Comparison of ENCODE assay signal across 1 cellular context in the genomic region with DNA sequence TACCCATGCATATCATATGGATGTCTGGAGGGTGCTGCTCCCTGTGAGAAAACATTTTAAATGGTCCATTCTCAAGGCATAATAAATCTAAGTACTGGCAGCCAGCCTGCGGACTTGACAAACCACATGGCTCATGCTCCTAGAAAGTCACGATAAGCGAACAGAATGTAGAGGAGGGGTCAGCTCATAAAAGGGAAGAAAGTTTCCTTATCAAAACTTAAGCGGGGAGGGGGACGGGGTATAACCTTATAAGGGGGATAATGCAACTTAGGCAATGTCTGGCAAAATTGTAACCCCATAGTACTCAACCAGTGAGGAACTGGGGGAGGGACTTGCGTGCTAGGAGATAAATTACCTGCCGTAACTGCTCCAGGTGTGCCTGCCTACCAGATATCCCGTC.
A peak's percentile ranks its signal among the peaks of the same experiment; 100 is the strongest.
TF ChIP-seq lines count a peak whose summit lies in the region.

No MANE protein-coding gene starts in this region.

TF ChIP-seq in K562, 482 proteins besides CTCF, POLR2A, EP300 and RAD21 (continued from another document and continues in another):
- TF ChIP-seq, protein P1, sequence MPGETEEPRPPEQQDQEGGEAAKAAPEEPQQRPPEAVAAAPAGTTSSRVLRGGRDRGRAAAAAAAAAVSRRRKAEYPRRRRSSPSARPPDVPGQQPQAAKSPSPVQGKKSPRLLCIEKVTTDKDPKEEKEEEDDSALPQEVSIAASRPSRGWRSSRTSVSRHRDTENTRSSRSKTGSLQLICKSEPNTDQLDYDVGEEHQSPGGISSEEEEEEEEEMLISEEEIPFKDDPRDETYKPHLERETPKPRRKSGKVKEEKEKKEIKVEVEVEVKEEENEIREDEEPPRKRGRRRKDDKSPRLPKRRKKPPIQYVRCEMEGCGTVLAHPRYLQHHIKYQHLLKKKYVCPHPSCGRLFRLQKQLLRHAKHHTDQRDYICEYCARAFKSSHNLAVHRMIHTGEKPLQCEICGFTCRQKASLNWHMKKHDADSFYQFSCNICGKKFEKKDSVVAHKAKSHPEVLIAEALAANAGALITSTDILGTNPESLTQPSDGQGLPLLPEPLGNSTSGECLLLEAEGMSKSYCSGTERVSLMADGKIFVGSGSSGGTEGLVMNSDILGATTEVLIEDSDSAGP (CRISPR knock-in tag; IDR thresholded peaks at IDR 0.05), result no peak
- TF ChIP-seq NRF1 (conservative IDR thresholded peaks at IDR 0.05 in 1 of 2, IDR thresholded peaks at IDR 0.05 in 1 of 2) (no peak), SMAD2 (IDR thresholded peaks at IDR 0.05; ENCODE audit: low read depth, low read length) (no peak), CXXC5 (CRISPR knock-in tag; IDR thresholded peaks at IDR 0.05) (peak; percentile 23), ZNF507 (tag; conservative IDR thresholded peaks at IDR 0.05) (no peak), ZNF124 (CRISPR knock-in tag; IDR thresholded peaks at IDR 0.05) (no peak), ZNF232 (CRISPR knock-in tag; IDR thresholded peaks at IDR 0.05) (no peak), CBFB (CRISPR knock-in tag; IDR thresholded peaks at IDR 0.05) (no peak), TAF15 (IDR thresholded peaks at IDR 0.05; ENCODE audit: low read depth, low read length) (no peak), MBD2 (IDR thresholded peaks at IDR 0.05; ENCODE audit: borderline replicate concordance, low read depth) (no peak), ZNF436 (CRISPR knock-in tag; IDR thresholded peaks at IDR 0.05) (no peak), ZNF134 (CRISPR knock-in tag; conservative IDR thresholded peaks at IDR 0.05) (0 out of 2 replicates have a peak, but pooled peaks have one; percentile 31), BCL6 (CRISPR knock-in tag; IDR thresholded peaks at IDR 0.05) (0 out of 2 replicates have a peak, but pooled peaks have one; percentile 46), TFAM (CRISPR knock-in tag; conservative IDR thresholded peaks at IDR 0.05) (no peak), ATF1 (CRISPR knock-in tag; IDR thresholded peaks at IDR 0.05) (no peak), ATF1 (tag; IDR thresholded peaks at IDR 0.05) (no peak), ZBTB1 (CRISPR knock-in tag; IDR thresholded peaks at IDR 0.05; ENCODE audit: borderline replicate concordance, low read depth) (no peak), FOSL1 (tag; conservative IDR thresholded peaks at IDR 0.05) (no peak), TARDBP (IDR thresholded peaks at IDR 0.05) (no peak), KDM5B (IDR thresholded peaks at IDR 0.05; ENCODE audit: insufficient replicate concordance, low read depth, low read length) (no peak), SP1 (CRISPR knock-in tag; IDR thresholded peaks at IDR 0.05) (no peak), HMG20A (CRISPR knock-in tag; conservative IDR thresholded peaks at IDR 0.05) (no peak), JUN (IDR thresholded peaks at IDR 0.05; ENCODE audit: borderline replicate concordance, low read depth, low read length) (no peak), JUN (CRISPR knock-in tag; IDR thresholded peaks at IDR 0.05; ENCODE audit: borderline replicate concordance) (no peak), FOXK2 (conservative IDR thresholded peaks at IDR 0.05 in 1 of 2, IDR thresholded peaks at IDR 0.05 in 1 of 2; ENCODE audit: low read depth in 2 of 2) (no peak), EZH2 (IDR thresholded peaks at IDR 0.05; ENCODE audit: borderline replicate concordance, low read depth, low read length) (no peak), SIN3A (IDR thresholded peaks at IDR 0.05; ENCODE audit: borderline replicate concordance in 2 of 2, control insufficient read depth in 1 of 2, low read depth in 2 of 2, low read length in 2 of 2) (no peak)
- TF ChIP-seq, protein P2, sequence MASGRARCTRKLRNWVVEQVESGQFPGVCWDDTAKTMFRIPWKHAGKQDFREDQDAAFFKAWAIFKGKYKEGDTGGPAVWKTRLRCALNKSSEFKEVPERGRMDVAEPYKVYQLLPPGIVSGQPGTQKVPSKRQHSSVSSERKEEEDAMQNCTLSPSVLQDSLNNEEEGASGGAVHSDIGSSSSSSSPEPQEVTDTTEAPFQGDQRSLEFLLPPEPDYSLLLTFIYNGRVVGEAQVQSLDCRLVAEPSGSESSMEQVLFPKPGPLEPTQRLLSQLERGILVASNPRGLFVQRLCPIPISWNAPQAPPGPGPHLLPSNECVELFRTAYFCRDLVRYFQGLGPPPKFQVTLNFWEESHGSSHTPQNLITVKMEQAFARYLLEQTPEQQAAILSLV (tag; IDR thresholded peaks at IDR 0.05), result no peak
- TF ChIP-seq, protein P3, sequence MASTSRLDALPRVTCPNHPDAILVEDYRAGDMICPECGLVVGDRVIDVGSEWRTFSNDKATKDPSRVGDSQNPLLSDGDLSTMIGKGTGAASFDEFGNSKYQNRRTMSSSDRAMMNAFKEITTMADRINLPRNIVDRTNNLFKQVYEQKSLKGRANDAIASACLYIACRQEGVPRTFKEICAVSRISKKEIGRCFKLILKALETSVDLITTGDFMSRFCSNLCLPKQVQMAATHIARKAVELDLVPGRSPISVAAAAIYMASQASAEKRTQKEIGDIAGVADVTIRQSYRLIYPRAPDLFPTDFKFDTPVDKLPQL (IDR thresholded peaks at IDR 0.05; ENCODE audit: extremely low read depth, insufficient read length), result no peak
- TF ChIP-seq, protein P4, sequence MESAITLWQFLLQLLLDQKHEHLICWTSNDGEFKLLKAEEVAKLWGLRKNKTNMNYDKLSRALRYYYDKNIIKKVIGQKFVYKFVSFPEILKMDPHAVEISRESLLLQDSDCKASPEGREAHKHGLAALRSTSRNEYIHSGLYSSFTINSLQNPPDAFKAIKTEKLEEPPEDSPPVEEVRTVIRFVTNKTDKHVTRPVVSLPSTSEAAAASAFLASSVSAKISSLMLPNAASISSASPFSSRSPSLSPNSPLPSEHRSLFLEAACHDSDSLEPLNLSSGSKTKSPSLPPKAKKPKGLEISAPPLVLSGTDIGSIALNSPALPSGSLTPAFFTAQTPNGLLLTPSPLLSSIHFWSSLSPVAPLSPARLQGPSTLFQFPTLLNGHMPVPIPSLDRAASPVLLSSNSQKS (CRISPR knock-in tag; IDR thresholded peaks at IDR 0.05), result no peak
- TF ChIP-seq, protein P5, sequence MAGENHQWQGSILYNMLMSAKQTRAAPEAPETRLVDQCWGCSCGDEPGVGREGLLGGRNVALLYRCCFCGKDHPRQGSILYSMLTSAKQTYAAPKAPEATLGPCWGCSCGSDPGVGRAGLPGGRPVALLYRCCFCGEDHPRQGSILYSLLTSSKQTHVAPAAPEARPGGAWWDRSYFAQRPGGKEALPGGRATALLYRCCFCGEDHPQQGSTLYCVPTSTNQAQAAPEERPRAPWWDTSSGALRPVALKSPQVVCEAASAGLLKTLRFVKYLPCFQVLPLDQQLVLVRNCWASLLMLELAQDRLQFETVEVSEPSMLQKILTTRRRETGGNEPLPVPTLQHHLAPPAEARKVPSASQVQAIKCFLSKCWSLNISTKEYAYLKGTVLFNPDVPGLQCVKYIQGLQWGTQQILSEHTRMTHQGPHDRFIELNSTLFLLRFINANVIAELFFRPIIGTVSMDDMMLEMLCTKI (IDR thresholded peaks at IDR 0.05; ENCODE audit: partially characterized antibody), result no peak
- TF ChIP-seq, protein P6, sequence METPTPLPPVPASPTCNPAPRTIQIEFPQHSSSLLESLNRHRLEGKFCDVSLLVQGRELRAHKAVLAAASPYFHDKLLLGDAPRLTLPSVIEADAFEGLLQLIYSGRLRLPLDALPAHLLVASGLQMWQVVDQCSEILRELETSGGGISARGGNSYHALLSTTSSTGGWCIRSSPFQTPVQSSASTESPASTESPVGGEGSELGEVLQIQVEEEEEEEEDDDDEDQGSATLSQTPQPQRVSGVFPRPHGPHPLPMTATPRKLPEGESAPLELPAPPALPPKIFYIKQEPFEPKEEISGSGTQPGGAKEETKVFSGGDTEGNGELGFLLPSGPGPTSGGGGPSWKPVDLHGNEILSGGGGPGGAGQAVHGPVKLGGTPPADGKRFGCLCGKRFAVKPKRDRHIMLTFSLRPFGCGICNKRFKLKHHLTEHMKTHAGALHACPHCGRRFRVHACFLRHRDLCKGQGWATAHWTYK (CRISPR knock-in tag; IDR thresholded peaks at IDR 0.05), result no peak
- TF ChIP-seq, protein P7, sequence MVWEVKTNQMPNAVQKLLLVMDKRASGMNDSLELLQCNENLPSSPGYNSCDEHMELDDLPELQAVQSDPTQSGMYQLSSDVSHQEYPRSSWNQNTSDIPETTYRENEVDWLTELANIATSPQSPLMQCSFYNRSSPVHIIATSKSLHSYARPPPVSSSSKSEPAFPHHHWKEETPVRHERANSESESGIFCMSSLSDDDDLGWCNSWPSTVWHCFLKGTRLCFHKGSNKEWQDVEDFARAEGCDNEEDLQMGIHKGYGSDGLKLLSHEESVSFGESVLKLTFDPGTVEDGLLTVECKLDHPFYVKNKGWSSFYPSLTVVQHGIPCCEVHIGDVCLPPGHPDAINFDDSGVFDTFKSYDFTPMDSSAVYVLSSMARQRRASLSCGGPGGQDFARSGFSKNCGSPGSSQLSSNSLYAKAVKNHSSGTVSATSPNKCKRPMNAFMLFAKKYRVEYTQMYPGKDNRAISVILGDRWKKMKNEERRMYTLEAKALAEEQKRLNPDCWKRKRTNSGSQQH (CRISPR knock-in tag; IDR thresholded peaks at IDR 0.05), result no peak
- TF ChIP-seq, protein P8, sequence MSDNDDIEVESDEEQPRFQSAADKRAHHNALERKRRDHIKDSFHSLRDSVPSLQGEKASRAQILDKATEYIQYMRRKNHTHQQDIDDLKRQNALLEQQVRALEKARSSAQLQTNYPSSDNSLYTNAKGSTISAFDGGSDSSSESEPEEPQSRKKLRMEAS (CRISPR knock-in tag; IDR thresholded peaks at IDR 0.05), result no peak
- TF ChIP-seq, protein P9, sequence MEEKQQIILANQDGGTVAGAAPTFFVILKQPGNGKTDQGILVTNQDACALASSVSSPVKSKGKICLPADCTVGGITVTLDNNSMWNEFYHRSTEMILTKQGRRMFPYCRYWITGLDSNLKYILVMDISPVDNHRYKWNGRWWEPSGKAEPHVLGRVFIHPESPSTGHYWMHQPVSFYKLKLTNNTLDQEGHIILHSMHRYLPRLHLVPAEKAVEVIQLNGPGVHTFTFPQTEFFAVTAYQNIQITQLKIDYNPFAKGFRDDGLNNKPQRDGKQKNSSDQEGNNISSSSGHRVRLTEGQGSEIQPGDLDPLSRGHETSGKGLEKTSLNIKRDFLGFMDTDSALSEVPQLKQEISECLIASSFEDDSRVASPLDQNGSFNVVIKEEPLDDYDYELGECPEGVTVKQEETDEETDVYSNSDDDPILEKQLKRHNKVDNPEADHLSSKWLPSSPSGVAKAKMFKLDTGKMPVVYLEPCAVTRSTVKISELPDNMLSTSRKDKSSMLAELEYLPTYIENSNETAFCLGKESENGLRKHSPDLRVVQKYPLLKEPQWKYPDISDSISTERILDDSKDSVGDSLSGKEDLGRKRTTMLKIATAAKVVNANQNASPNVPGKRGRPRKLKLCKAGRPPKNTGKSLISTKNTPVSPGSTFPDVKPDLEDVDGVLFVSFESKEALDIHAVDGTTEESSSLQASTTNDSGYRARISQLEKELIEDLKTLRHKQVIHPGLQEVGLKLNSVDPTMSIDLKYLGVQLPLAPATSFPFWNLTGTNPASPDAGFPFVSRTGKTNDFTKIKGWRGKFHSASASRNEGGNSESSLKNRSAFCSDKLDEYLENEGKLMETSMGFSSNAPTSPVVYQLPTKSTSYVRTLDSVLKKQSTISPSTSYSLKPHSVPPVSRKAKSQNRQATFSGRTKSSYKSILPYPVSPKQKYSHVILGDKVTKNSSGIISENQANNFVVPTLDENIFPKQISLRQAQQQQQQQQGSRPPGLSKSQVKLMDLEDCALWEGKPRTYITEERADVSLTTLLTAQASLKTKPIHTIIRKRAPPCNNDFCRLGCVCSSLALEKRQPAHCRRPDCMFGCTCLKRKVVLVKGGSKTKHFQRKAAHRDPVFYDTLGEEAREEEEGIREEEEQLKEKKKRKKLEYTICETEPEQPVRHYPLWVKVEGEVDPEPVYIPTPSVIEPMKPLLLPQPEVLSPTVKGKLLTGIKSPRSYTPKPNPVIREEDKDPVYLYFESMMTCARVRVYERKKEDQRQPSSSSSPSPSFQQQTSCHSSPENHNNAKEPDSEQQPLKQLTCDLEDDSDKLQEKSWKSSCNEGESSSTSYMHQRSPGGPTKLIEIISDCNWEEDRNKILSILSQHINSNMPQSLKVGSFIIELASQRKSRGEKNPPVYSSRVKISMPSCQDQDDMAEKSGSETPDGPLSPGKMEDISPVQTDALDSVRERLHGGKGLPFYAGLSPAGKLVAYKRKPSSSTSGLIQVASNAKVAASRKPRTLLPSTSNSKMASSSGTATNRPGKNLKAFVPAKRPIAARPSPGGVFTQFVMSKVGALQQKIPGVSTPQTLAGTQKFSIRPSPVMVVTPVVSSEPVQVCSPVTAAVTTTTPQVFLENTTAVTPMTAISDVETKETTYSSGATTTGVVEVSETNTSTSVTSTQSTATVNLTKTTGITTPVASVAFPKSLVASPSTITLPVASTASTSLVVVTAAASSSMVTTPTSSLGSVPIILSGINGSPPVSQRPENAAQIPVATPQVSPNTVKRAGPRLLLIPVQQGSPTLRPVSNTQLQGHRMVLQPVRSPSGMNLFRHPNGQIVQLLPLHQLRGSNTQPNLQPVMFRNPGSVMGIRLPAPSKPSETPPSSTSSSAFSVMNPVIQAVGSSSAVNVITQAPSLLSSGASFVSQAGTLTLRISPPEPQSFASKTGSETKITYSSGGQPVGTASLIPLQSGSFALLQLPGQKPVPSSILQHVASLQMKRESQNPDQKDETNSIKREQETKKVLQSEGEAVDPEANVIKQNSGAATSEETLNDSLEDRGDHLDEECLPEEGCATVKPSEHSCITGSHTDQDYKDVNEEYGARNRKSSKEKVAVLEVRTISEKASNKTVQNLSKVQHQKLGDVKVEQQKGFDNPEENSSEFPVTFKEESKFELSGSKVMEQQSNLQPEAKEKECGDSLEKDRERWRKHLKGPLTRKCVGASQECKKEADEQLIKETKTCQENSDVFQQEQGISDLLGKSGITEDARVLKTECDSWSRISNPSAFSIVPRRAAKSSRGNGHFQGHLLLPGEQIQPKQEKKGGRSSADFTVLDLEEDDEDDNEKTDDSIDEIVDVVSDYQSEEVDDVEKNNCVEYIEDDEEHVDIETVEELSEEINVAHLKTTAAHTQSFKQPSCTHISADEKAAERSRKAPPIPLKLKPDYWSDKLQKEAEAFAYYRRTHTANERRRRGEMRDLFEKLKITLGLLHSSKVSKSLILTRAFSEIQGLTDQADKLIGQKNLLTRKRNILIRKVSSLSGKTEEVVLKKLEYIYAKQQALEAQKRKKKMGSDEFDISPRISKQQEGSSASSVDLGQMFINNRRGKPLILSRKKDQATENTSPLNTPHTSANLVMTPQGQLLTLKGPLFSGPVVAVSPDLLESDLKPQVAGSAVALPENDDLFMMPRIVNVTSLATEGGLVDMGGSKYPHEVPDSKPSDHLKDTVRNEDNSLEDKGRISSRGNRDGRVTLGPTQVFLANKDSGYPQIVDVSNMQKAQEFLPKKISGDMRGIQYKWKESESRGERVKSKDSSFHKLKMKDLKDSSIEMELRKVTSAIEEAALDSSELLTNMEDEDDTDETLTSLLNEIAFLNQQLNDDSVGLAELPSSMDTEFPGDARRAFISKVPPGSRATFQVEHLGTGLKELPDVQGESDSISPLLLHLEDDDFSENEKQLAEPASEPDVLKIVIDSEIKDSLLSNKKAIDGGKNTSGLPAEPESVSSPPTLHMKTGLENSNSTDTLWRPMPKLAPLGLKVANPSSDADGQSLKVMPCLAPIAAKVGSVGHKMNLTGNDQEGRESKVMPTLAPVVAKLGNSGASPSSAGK (IDR thresholded peaks at IDR 0.05), result no peak
- TF ChIP-seq, protein P10, sequence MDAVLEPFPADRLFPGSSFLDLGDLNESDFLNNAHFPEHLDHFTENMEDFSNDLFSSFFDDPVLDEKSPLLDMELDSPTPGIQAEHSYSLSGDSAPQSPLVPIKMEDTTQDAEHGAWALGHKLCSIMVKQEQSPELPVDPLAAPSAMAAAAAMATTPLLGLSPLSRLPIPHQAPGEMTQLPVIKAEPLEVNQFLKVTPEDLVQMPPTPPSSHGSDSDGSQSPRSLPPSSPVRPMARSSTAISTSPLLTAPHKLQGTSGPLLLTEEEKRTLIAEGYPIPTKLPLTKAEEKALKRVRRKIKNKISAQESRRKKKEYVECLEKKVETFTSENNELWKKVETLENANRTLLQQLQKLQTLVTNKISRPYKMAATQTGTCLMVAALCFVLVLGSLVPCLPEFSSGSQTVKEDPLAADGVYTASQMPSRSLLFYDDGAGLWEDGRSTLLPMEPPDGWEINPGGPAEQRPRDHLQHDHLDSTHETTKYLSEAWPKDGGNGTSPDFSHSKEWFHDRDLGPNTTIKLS (IDR thresholded peaks at IDR 0.05; ENCODE audit: borderline replicate concordance, low read depth), result no peak
